Comparison of ENCODE assay signal across 10 cellular contexts in the genomic region with DNA sequence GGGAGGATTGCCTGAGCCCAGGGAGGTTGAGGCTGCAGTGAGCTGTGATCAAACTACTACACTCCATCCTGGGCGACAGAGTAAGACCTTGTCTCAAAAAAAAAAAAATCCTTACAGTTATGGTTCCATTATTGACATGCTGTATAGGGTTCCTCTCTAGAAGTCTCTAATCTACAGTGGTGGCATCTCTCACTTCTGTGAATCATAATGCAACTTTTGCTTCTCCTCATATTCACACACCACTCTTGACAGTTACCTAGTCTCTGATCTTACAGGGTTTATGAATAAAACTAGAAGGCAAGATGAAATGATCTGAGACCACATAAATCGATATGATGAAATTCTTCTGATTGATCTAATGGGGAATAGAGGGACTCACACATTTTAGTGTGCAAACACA. TPM values are rescaled to one million over a fixed set of nuclear protein-coding genes. Genes with fewer than 3 reads are reported as not detected.
DNase-seq lines count a peak whose midpoint lies in the region; ATAC-seq, FAIRE-seq and TF ChIP-seq lines count a peak whose summit lies in the region.
"Had no signal": no experiment of that assay in that cellular context is flagged by ENCODE, and none has a peak within 500 bp of the region (broad histone marks: within the 10 kb centered on the region; RNA-seq: fewer than 3 reads in every experiment).

No MANE protein-coding gene starts in this region.

- H3K9me2 ChIP-seq in Karpas-422 (replicated peaks; ENCODE audit: insufficient read depth, low read length), result no peaks in the 10 kb centered on the region

- peak overlapping the region; percentile 37 for H3K9ac ChIP-seq in Karpas-422 (ENCODE audit: low read length)

- no peak for FAIRE-seq in frontal cortex (lab: Jason Lieb, UNC)

- DNase-seq in Karpas-422 (no peak), natural killer cell (no peak), NCI-H774 (lab: John Stamatoyannopoulos, UW) (no peak), hippocampal formation (lab: John Stamatoyannopoulos, UW) (no peak), frontal cortex (ENCODE audit: low spot score in 2 of 2) (no peak), NCI-H2171 treated with DMSO at 0.1 percent for 48 hours (lab: John Stamatoyannopoulos, UW) (no peak)
- DNase-seq: Right ventricle myocardium superior had no signal

- H3K27ac Mint-ChIP-seq in natural killer cell, result peak overlapping the region; percentile 81 to 94

- peaks cover 36 to 53% of the 10 kb centered on the region in 2 donors for H3K4me1 Mint-ChIP-seq in natural killer cell

- no peaks in the 10 kb centered on the region for H3K36me3 Mint-ChIP-seq in natural killer cell

- no peaks in the 10 kb centered on the region for H3K27me3 ChIP-seq in Karpas-422 (ENCODE audit: low read length)
- H3K27me3 ChIP-seq: brain microvascular endothelial cell had no signal

- peak overlapping the region; percentile 68 for H3K4me2 ChIP-seq in Karpas-422 (ENCODE audit: low read depth, low read length, poor library complexity, severe bottlenecking)

- H2AFZ ChIP-seq in Karpas-422 (ENCODE audit: low read length), result no peak overlapping the region

- intact Hi-C loops in natural killer cell (cut with micrococcal nuclease), result loop anchor here (2.0 kb wide), 2 partner anchors 39 to 77 kb away; no protein-coding TSS in a partner anchor

- H3K4me1 ChIP-seq in Karpas-422 (ENCODE audit: low read length), result peaks cover 55% of the 10 kb centered on the region

- peak overlapping the region; percentile 74 for H3K4me3 Mint-ChIP-seq in natural killer cell

- no peak for TF ChIP-seq CTCF in natural killer cell (IDR thresholded peaks at IDR 0.05)

- H3K79me2 ChIP-seq in Karpas-422 (ENCODE audit: low read length), result peaks cover 65% of the 10 kb centered on the region

- no peaks in the 10 kb centered on the region for H3K27me3 Mint-ChIP-seq in natural killer cell (ENCODE audit: low read depth in 2 of 2)

- H3K36me3 ChIP-seq in Karpas-422 (ENCODE audit: insufficient read depth, low read length), result no peaks in the 10 kb centered on the region
- H3K36me3 ChIP-seq: brain microvascular endothelial cell had no signal

- H4K20me1 ChIP-seq in Karpas-422 (ENCODE audit: insufficient read depth, low read depth, low read length), result no peaks in the 10 kb centered on the region

- peak overlapping the region; percentile 84 for H3K27ac ChIP-seq in Karpas-422 (ENCODE audit: low read length)
- H3K27ac ChIP-seq: brain microvascular endothelial cell had no signal

- no peaks in the 10 kb centered on the region for H3K9me3 ChIP-seq in Karpas-422 (ENCODE audit: low read length)

- H3K4me3 ChIP-seq in Karpas-422 (ENCODE audit: low read length), result peak overlapping the region; percentile 49

- peak; percentile 78 for ATAC-seq in GM18868 (IDR thresholded peaks at IDR 0.05; ENCODE audit: unreplicated experiment)
- ATAC-seq in GM21825 (IDR thresholded peaks at IDR 0.05; ENCODE audit: unreplicated experiment), result peak; percentile 57
- peak; percentile 29 to 64 (median 56) for ATAC-seq in natural killer cell

- peaks cover 0 to 3% of the 10 kb centered on the region in 2 donors for H3K9me3 Mint-ChIP-seq in natural killer cell

RNA-seq across cellular contexts. Expression of a gene that starts 40.6 kb away (rescaled TPM):
- total RNA-seq in Karpas-422 (2014; rRNA removed; shearing (Covaris generic); ENCODE audit: low replicate concordance), result 39.3 and 70.5 TPM in 2 replicates
- total RNA-seq in natural killer cell (100 to 1,000 TPM; 108 to 130 (median 117) TPM), frontal cortex (26.1 TPM)
